Comparison of ENCODE assay signal across 10 cellular contexts in genomic region chr9:19378154-19378553, GRCh38. TPM values are rescaled to one million over a fixed set of nuclear protein-coding genes. Genes with fewer than 3 reads are reported as not detected.
DNase-seq lines count a peak whose midpoint lies in the region; ATAC-seq and TF ChIP-seq lines count a peak whose summit lies in the region.
"Had no signal": no experiment of that assay in that cellular context is flagged by ENCODE, and none has a peak within 500 bp of the region (broad histone marks: within the 10 kb centered on the region; RNA-seq: fewer than 3 reads in every experiment).

No MANE protein-coding gene starts in this region.

- H3K4me3 Mint-ChIP-seq in dendritic cell treated with granulocyte-macrophage colony-stimulating factor and Interleukin-4, amounts not matched to agents 40 ng/mL and 50 ng/mL, for 4 days, result peak overlapping the region; percentile 96

- no CpG with 5 or more reads among the region's 5 CpGs for WGBS in neuronal stem cell (ENCODE audit: extremely low coverage in 2 of 2, insufficient read length in 2 of 2, insufficient replicate concordance in 1 of 2), 2 donors

- no peak for TF ChIP-seq CTCF in DND-41 (IDR thresholded peaks at IDR 0.05; ENCODE audit: borderline replicate concordance, extremely low read depth, low read length, poor library complexity, severe bottlenecking)
- TF ChIP-seq CTCF in MM.1S (IDR thresholded peaks at IDR 0.05; ENCODE audit: low read length), result no peak

- H4K20me1 ChIP-seq in DND-41 (ENCODE audit: insufficient read depth, low read length) (peaks cover 27% of the 10 kb centered on the region; the same call in 1 of the 2 replicates), MM.1S (ENCODE audit: insufficient read depth, low read length) (peaks cover 4% of the 10 kb centered on the region; the same call in 1 of the 2 replicates)

- no peak overlapping the region for H2BK120ac ChIP-seq in neuronal stem cell (ENCODE audit: low read depth, low read length)

- peaks cover 36% of the 10 kb centered on the region for H3K4me1 Mint-ChIP-seq in dendritic cell treated with granulocyte-macrophage colony-stimulating factor and Interleukin-4, amounts not matched to agents 40 ng/mL and 50 ng/mL, for 4 days (ENCODE audit: low read depth)

- H3K4me2 ChIP-seq in DND-41 (ENCODE audit: insufficient read depth, low read length), result peak overlapping the region; percentile 81
- H3K4me2 ChIP-seq in MM.1S (ENCODE audit: low read depth, low read length), result peak overlapping the region; percentile 56
- peak overlapping the region; percentile 29 for H3K4me2 ChIP-seq in neuronal stem cell (ENCODE audit: insufficient read depth, low read length, poor library complexity, severe bottlenecking)

- no peak for ATAC-seq in DND-41 (ENCODE audit: insufficient read depth, low read depth)
- no peak for ATAC-seq in HG03571 (IDR thresholded peaks at IDR 0.05; ENCODE audit: unreplicated experiment)

- H2BK5ac ChIP-seq in neuronal stem cell (ENCODE audit: low read length), result no peak overlapping the region

- peaks cover 78% of the 10 kb centered on the region for H3K36me3 Mint-ChIP-seq in dendritic cell treated with granulocyte-macrophage colony-stimulating factor and Interleukin-4, amounts not matched to agents 40 ng/mL and 50 ng/mL, for 4 days (ENCODE audit: low read depth)

- H3K9me3 Mint-ChIP-seq in dendritic cell treated with granulocyte-macrophage colony-stimulating factor and Interleukin-4, amounts not matched to agents 40 ng/mL and 50 ng/mL, for 4 days, result no peaks in the 10 kb centered on the region

- no peak overlapping the region for H2BK12ac ChIP-seq in neuronal stem cell (ENCODE audit: low read length)

- H3K23ac ChIP-seq in neuronal stem cell (ENCODE audit: low read depth, low read length, poor library complexity), result no peak overlapping the region

- H4K91ac ChIP-seq in neuronal stem cell (ENCODE audit: low read depth, low read length, poor library complexity), result no peak overlapping the region

- DNase-seq in DND-41 (no peak), MM.1S (no peak), neuronal stem cell (ENCODE audit: low spot score) (no peak), posterior cingulate gyrus (no peak), middle frontal gyrus (ENCODE audit: extremely low spot score, low spot score) (no peak), putamen (ENCODE audit: low spot score) (no peak)
- DNase-seq: activated CD4-positive, alpha-beta T cell treated with anti-CD3 and anti-CD28 coated beads for 4 hours; Kasumi-1 had no signal

- H3K14ac ChIP-seq in neuronal stem cell (ENCODE audit: low read length), result no peak overlapping the region

- H3K79me1 ChIP-seq in neuronal stem cell (ENCODE audit: low read depth, low read length), result peaks cover 4% of the 10 kb centered on the region

- H3K27ac Mint-ChIP-seq in dendritic cell treated with granulocyte-macrophage colony-stimulating factor and Interleukin-4, amounts not matched to agents 40 ng/mL and 50 ng/mL, for 4 days, result peak overlapping the region; percentile 97

- H3K4ac ChIP-seq in neuronal stem cell (ENCODE audit: low read length), result no peak overlapping the region

- no peaks in the 10 kb centered on the region for H3K27me3 Mint-ChIP-seq in dendritic cell treated with granulocyte-macrophage colony-stimulating factor and Interleukin-4, amounts not matched to agents 40 ng/mL and 50 ng/mL, for 4 days

- H2AFZ ChIP-seq in DND-41 (ENCODE audit: low read depth, low read length) (no peak overlapping the region), MM.1S (ENCODE audit: low read length) (no peak overlapping the region), neuronal stem cell (ENCODE audit: low read length) (no peak overlapping the region)

- peaks cover 42% of the 10 kb centered on the region for H3K79me2 ChIP-seq in DND-41 (ENCODE audit: insufficient read depth, low read length)
- H3K79me2 ChIP-seq in MM.1S (ENCODE audit: low read length), result peaks cover 34% of the 10 kb centered on the region

- no peak overlapping the region for H4K8ac ChIP-seq in neuronal stem cell (ENCODE audit: low read depth, low read length)

- H3K27ac ChIP-seq in DND-41 (ENCODE audit: low read length), result no peak overlapping the region; the same call in 1 of the 2 replicates
- H3K27ac ChIP-seq in MM.1S (ENCODE audit: low read length), result no peak overlapping the region; the same call in 1 of the 2 replicates
- no peak overlapping the region for H3K27ac ChIP-seq in neuronal stem cell (replicated peaks; ENCODE audit: low read length)

- H3K9me2 ChIP-seq in MM.1S (replicated peaks; ENCODE audit: insufficient read depth, low read length), result no peaks in the 10 kb centered on the region

- no peaks in the 10 kb centered on the region for H3K9me3 ChIP-seq in DND-41 (ENCODE audit: insufficient read depth, low read length, severe bottlenecking)
- no peaks in the 10 kb centered on the region for H3K9me3 ChIP-seq in MM.1S (replicated peaks; ENCODE audit: insufficient read depth, low read length)
- no peaks in the 10 kb centered on the region for H3K9me3 ChIP-seq in neuronal stem cell (replicated peaks in 1 of 2; ENCODE audit: control insufficient read depth in 2 of 2, insufficient read depth in 1 of 2, low read depth in 1 of 2, low read length in 2 of 2)

- no peak overlapping the region for H3K18ac ChIP-seq in neuronal stem cell (ENCODE audit: low read length)

- H3K9ac ChIP-seq in DND-41 (ENCODE audit: low read depth, low read length) (peak overlapping the region; percentile 81), MM.1S (ENCODE audit: low read length) (peak overlapping the region; percentile 90; the same call in 1 of the 2 replicates), neuronal stem cell (ENCODE audit: low read depth, low read length, poor library complexity) (no peak overlapping the region)

- H3K27me3 ChIP-seq in DND-41 (ENCODE audit: insufficient read depth, low read length, poor library complexity) (no peaks in the 10 kb centered on the region), MM.1S (replicated peaks; ENCODE audit: insufficient read depth, low read length) (no peaks in the 10 kb centered on the region), neuronal stem cell (ENCODE audit: control insufficient read depth in 3 of 3, insufficient read depth in 3 of 3, low read depth in 1 of 3, low read length in 3 of 3) (no peaks in the 10 kb centered on the region)

- H3K4me1 ChIP-seq in DND-41 (ENCODE audit: insufficient read depth, low read length) (peaks cover 39% of the 10 kb centered on the region), MM.1S (ENCODE audit: low read length) (no peaks in the 10 kb centered on the region), neuronal stem cell (ENCODE audit: control insufficient read depth in 2 of 2, insufficient read depth in 1 of 2, low read depth in 1 of 2, low read length in 2 of 2) (peaks cover 2 to 14% of the 10 kb centered on the region in 2 donors)

- no peak overlapping the region for H2AK5ac ChIP-seq in neuronal stem cell (ENCODE audit: low read depth, low read length)

- H3K4me3 ChIP-seq in DND-41 (ENCODE audit: low read depth in 1 of 2, low read length in 2 of 2) (peak overlapping the region; percentile 15 to 68; a peak in 2 of 4 replicates), MM.1S (ENCODE audit: low read length) (peak overlapping the region; percentile 79; the same call in 1 of the 2 replicates), neuronal stem cell (ENCODE audit: low read length in 2 of 2) (peak overlapping the region in 1 of 2 donors; percentile 89)

- peaks cover 24% of the 10 kb centered on the region for H3F3A ChIP-seq in MM.1S (ENCODE audit: insufficient read depth, low read length)

- no peak overlapping the region for H2BK15ac ChIP-seq in neuronal stem cell (ENCODE audit: low read length)

- intact Hi-C loops in dendritic cell treated with granulocyte-macrophage colony-stimulating factor and Interleukin-4, amounts not matched to agents 40 ng/mL and 50 ng/mL, for 4 days (cut with micrococcal nuclease), result no loop called here
- intact Hi-C loops in posterior cingulate gyrus (cut with DNase I), result loop anchor here (2.0 kb wide), 1 partner anchor 147 kb away; the partner anchor contains the start of gene DENND4C

- H3K36me3 ChIP-seq in DND-41 (ENCODE audit: insufficient read depth, low read length), result peaks cover 64% of the 10 kb centered on the region
- peaks cover 4% of the 10 kb centered on the region; the same call in 1 of the 2 replicates for H3K36me3 ChIP-seq in MM.1S (replicated peaks; ENCODE audit: insufficient read depth, low read length)
- H3K36me3 ChIP-seq in neuronal stem cell (replicated peaks in 1 of 2; ENCODE audit: control insufficient read depth in 2 of 2, insufficient read depth in 2 of 2, low read length in 2 of 2), result peaks cover 23 to 65% of the 10 kb centered on the region in 2 donors

RNA-seq across cellular contexts. Expression of gene RPS6, which starts 1.9 kb away (rescaled TPM):
- 2,885 TPM for polyA plus RNA-seq in neuronal stem cell (2013, experiment 1 of 2)
- polyA plus RNA-seq in neuronal stem cell (2013, experiment 2 of 2), result 2,747 TPM

RNA-seq across cellular contexts. Expression of gene ACER2, which starts 30.7 kb away (rescaled TPM):
- 4.5 TPM for polyA plus RNA-seq in neuronal stem cell (2013, experiment 1 of 2)
- 4.6 TPM for polyA plus RNA-seq in neuronal stem cell (2013, experiment 2 of 2)

Comparison
In these comparisons a context has a peak if more than half of its experiments do, and no peak if none do; other contexts are left out.
1. H3K4me2 ChIP-seq: peak in every context shown above with its lines; median percentile 81 in DND-41; 56 in MM.1S; 29 in neuronal stem cell.